ENCODE assay signal across 8 cellular contexts in genomic region chr4:121800961-121801714, GRCh38. TPM values are rescaled to one million over a fixed set of nuclear protein-coding genes. Genes with fewer than 3 reads are reported as not detected.
DNase-seq lines count a peak whose midpoint lies in the region; ATAC-seq lines count a peak whose summit lies in the region.

TSS of gene EXOSC9 (plus strand) at chr4:121801323. CDS start at chr4:121801425, 102 bp downstream.

- no peaks in the 10 kb centered on the region for H3K27me3 ChIP-seq in BLaER1

- H3K9ac ChIP-seq in BLaER1: peak within 1 kb of the TSS; percentile 90

- no peaks in the 10 kb centered on the region for H4K20me1 ChIP-seq in BLaER1

- H3K4me3 ChIP-seq in BLaER1: peak within 1 kb of the TSS; percentile 89

- peaks cover 37% of the 10 kb centered on the region for H3K36me3 ChIP-seq in BLaER1

- ATAC-seq in GM19328 (IDR thresholded peaks at IDR 0.05; ENCODE audit: unreplicated experiment) (peak; percentile 73), HG03520 (IDR thresholded peaks at IDR 0.05; ENCODE audit: unreplicated experiment) (peak; percentile 78), left lobe of liver (peak; percentile 97)

- H3K27ac ChIP-seq in BLaER1: peak within 1 kb of the TSS; percentile 88

- DNase-seq in NCI-H748 (lab: John Stamatoyannopoulos, UW; ENCODE audit: unreplicated experiment): peak; percentile 91
- DNase-seq in activated CD4-positive, alpha-beta T cell treated with anti-CD3 and anti-CD28 coated beads, Interleukin-2, amount 50 U/mL, for 1 hour: peak; percentile 95
- DNase-seq in dedifferentiated amniotic fluid mesenchymal stem cell (ENCODE audit: extremely low spot score): peak; percentile 94
- DNase-seq in left lobe of liver (ENCODE audit: low spot score): peak; percentile 94
- DNase-seq in stimulated activated CD4-positive, alpha-beta T cell treated with anti-CD3 and anti-CD28 coated beads, Interleukin-2, amount 100 ng/mL, for 4 hours (ENCODE audit: low read depth): peak; percentile 89

- no peaks in the 10 kb centered on the region for H3K9me3 ChIP-seq in BLaER1

- peak within 1 kb of the TSS; percentile 82 for H3K4me2 ChIP-seq in BLaER1

- H3K4me1 ChIP-seq in BLaER1: peaks cover 41% of the 10 kb centered on the region

RNA-seq across cellular contexts. Expression of gene EXOSC9, which starts in this region (rescaled TPM):
- 5.0 TPM for total RNA-seq in left lobe of liver

Comparison
In these comparisons a context has a peak if more than half of its experiments do, and no peak if none do; other contexts are left out.
1. Peak in every context shown above with its lines: DNase-seq, ATAC-seq, H3K4me3 ChIP-seq and H3K27ac ChIP-seq.